In the genomic region with DNA sequence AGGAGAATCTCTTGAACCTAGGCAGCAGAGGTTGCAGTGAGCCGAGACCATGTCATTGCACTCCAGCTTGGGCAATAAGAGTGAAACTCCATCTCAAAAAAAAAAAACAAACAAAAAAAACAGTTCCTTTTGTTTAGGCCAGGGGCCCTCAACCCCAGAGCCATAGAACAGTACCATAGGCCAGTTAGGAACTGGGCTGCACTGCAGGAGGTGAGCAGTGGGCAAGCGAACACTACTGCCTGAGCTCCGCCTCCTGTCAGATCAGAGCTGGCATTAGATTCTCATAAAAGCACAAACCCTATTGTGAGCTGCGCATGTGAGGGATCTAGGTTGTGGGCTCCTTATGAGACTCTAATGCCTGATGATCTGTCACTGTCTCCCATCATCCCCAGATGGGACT, we compare ENCODE assay signal across 15 cellular contexts.
"Had no signal": no experiment of that assay in that cellular context is flagged by ENCODE, and none has a peak within 500 bp of the region (broad histone marks: within the 10 kb centered on the region; RNA-seq: fewer than 3 reads in every experiment).

No MANE protein-coding gene starts in this region.

- ATAC-seq: activated CD8-positive, alpha-beta T cell treated with anti-CD3 and anti-CD28 coated beads, Interleukin-2, amount 10 ng/mL, durations not matched to agents 7 days and 5 days; stimulated activated naive CD8-positive, alpha-beta T cell treated with anti-CD3 and anti-CD28 coated beads, Interleukin-15, amount 100 ng/mL, for 72 hours had no signal

- H3K4me2 ChIP-seq: neural progenitor cell had no signal

- H3K9me3 Mint-ChIP-seq: stimulated activated naive CD8-positive, alpha-beta T cell treated with anti-CD3 and anti-CD28 coated beads, Interleukin-15, amount 100 ng/mL, for 72 hours; T-helper 2 cell treated with Interferon-gamma antibody and Interleukin-4, amounts not matched to agents 5 μg/mL and 100 μg/mL, for 36 hours had no signal

- H3K9me3 ChIP-seq: breast epithelium, ovary, testis had no signal

- DNase-seq: activated CD4-positive, alpha-beta T cell treated with anti-CD3 and anti-CD28 coated beads for 1 hour; activated CD8-positive, alpha-beta T cell treated with anti-CD3 and anti-CD28 coated beads, Interleukin-2, amount 10 ng/mL, durations not matched to agents 7 days and 5 days; activated effector memory CD4-positive, alpha-beta T cell treated with anti-CD3 and anti-CD28 coated beads, Interleukin-2, amount 50 U/mL, for 16 hours; aorta; dermis blood vessel endothelial cell; hippocampal formation; ovary; stimulated activated CD4-positive, alpha-beta T cell treated with anti-CD3 and anti-CD28 coated beads, Interleukin-4, amount 100 ng/mL, for 1 hour; stimulated activated CD8-positive, alpha-beta memory T cell treated with anti-CD3 and anti-CD28 coated beads, Interleukin-4, amount 100 ng/mL, for 48 hours; stimulated activated naive CD8-positive, alpha-beta T cell treated with anti-CD3 and anti-CD28 coated beads, Interleukin-15, amount 100 ng/mL, for 72 hours; testis had no signal

- H3K27ac Mint-ChIP-seq: mesothelial cell of epicardium, neural progenitor cell had no signal

- H2AFZ ChIP-seq: neural progenitor cell had no signal

- H3K4me3 Mint-ChIP-seq: activated CD8-positive, alpha-beta T cell treated with anti-CD3 and anti-CD28 coated beads, Interleukin-2, amount 10 ng/mL, durations not matched to agents 7 days and 5 days; mesothelial cell of epicardium; neural progenitor cell had no signal

- H3K9ac ChIP-seq: neural progenitor cell had no signal

- H3K36me3 ChIP-seq: breast epithelium, neural progenitor cell, ovary had no signal

- H3K36me3 Mint-ChIP-seq: mesothelial cell of epicardium, neural progenitor cell had no signal

- H3K4me3 ChIP-seq: breast epithelium, neural progenitor cell, ovary, testis had no signal

- H3K27ac ChIP-seq: breast epithelium, neural progenitor cell, ovary, testis had no signal

- H3K27me3 ChIP-seq: breast epithelium, neural progenitor cell, ovary, testis had no signal

- H3K27me3 Mint-ChIP-seq: stimulated activated naive CD8-positive, alpha-beta T cell treated with anti-CD3 and anti-CD28 coated beads, Interleukin-15, amount 100 ng/mL, for 72 hours had no signal

- H3K4me1 ChIP-seq: breast epithelium, neural progenitor cell had no signal
